ENCODE assay signal across 10 cellular contexts in the genomic region with DNA sequence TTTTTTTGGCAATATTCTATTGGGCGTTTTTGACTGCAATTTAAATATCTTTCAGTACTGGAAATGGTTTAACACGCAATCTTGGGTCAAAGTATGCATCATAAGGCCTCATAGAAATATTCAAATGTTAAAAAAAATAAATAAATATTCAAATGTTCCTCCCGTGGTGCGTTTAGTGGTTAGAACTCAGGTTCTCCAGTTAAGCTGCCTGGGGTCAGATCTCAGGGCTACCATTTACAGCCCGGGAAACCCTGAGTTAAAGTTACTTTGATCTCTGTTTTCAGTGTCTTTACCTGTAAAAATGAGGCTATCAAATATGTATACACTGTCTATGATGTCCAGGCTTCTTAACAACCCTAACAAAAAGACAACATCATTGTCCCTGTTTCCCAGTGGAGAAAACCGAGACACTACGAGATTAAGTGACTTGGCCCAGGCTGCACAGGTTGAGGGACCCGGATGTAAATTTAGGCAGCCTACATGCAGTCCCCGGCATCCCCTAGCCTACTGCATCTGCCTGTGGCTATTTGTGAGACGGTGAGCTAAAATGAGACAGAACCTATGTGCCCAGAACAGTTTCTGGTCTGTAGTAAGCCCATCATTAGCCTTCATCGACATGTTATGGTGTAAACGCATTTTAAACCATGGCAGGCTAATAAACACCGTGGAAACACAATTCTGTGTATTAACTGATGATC. TPM values are rescaled to one million over a fixed set of nuclear protein-coding genes. Genes with fewer than 3 reads are reported as not detected.
DNase-seq lines count a peak whose midpoint lies in the region; ATAC-seq, FAIRE-seq and TF ChIP-seq lines count a peak whose summit lies in the region.
"Had no signal": no experiment of that assay in that cellular context is flagged by ENCODE, and none has a peak within 500 bp of the region (broad histone marks: within the 10 kb centered on the region; RNA-seq: fewer than 3 reads in every experiment).

No MANE protein-coding gene starts in this region.

- H3K36me3 ChIP-seq in heart left ventricle (peaks cover 0 to 36% (median 6%) of the 10 kb centered on the region in 9 donors), ascending aorta (no peaks in the 10 kb centered on the region), kidney epithelial cell (ENCODE audit: control insufficient read depth, insufficient read depth, low read length) (peaks cover 1% of the 10 kb centered on the region)

- H3K4me3 ChIP-seq in heart left ventricle (peak overlapping the region in 10 of 12 donors; percentile 62 to 80 (median 70)), ascending aorta (peak overlapping the region; percentile 86 to 88), kidney epithelial cell (ENCODE audit: low read depth, low read length) (peak overlapping the region; percentile 82)

- ATAC-seq in heart left ventricle (peak in 1 of 4 donors; percentile 1), Right ventricle myocardium inferior (no peak), GM18519 (IDR thresholded peaks at IDR 0.05; ENCODE audit: low FRiP score, unreplicated experiment) (no peak), GM18868 (IDR thresholded peaks at IDR 0.05; ENCODE audit: unreplicated experiment) (no peak)

- H3K9me3 ChIP-seq in heart left ventricle, result no peaks in the 10 kb centered on the region
- H3K9me3 ChIP-seq in ascending aorta, result no peaks in the 10 kb centered on the region

- H3K27ac ChIP-seq in heart left ventricle (peak overlapping the region; percentile 17 to 96 (median 86)), ascending aorta (no peak overlapping the region)

- DNase-seq in heart left ventricle, result peak in 2 of 5 donors; percentile 26 to 27
- no peak for DNase-seq in Right ventricle myocardium inferior (ENCODE audit: missing footprints)
- peak in 1 of 2 donors; percentile 56 for DNase-seq in ascending aorta (ENCODE audit: low spot score in 2 of 2)
- no peak for DNase-seq in kidney epithelial cell (ENCODE audit: low read depth)
- peak; percentile 52 for DNase-seq in urothelium cell line (ENCODE audit: low spot score)
- no peak for DNase-seq in COLO829 (ENCODE audit: low spot score)
- DNase-seq: activated B cell treated with CpG ODN at 0.5 μM for 24 hours, NCI-H1105 had no signal

- peaks cover 0 to 83% (median 27%) of the 10 kb centered on the region in 12 donors for H3K4me1 ChIP-seq in heart left ventricle
- H3K4me1 ChIP-seq in ascending aorta, result peaks cover 0 to 2% of the 10 kb centered on the region in 2 donors

- no peak for TF ChIP-seq CTCF in heart left ventricle (IDR thresholded peaks at IDR 0.05)
- TF ChIP-seq CTCF in ascending aorta (IDR thresholded peaks at IDR 0.05), result no peak
- no peak for TF ChIP-seq CTCF in kidney epithelial cell (IDR thresholded peaks at IDR 0.05; ENCODE audit: insufficient read depth, low read length, poor library complexity, severe bottlenecking)

- no peak for FAIRE-seq in urothelium cell line (lab: Jason Lieb, UNC)

- 53 to 63% (median 61%) methylated on average over 13 of the region's 13 CpGs for WGBS in heart left ventricle, 4 donors

- intact Hi-C loops in heart left ventricle (cut with DNase I) (no loop called here), Right ventricle myocardium inferior (cut with DNase I) (no loop called here), ascending aorta (cut with DNase I) (loop anchor here (5.0 kb wide), 2 partner anchors 205 to 395 kb away; no protein-coding TSS in a partner anchor)

- no peak for TF ChIP-seq POLR2A in heart left ventricle (IDR thresholded peaks at IDR 0.05)

- peaks cover 0 to 22% (median 0%) of the 10 kb centered on the region in 9 donors for H3K27me3 ChIP-seq in heart left ventricle
- H3K27me3 ChIP-seq in ascending aorta, result no peaks in the 10 kb centered on the region
- no peaks in the 10 kb centered on the region for H3K27me3 ChIP-seq in kidney epithelial cell (ENCODE audit: control insufficient read depth, insufficient read depth, low read length)

RNA-seq across cellular contexts. Expression of a gene that starts 1.7 kb away (rescaled TPM):
- 1,000 to 10,000 TPM in 7 of 9 donors, 100 to 1,000 TPM in 2; 649 to 4,692 (median 1,370) TPM for total RNA-seq in heart left ventricle
- 100 to 1,000 TPM; 669 to 913 TPM for polyA plus RNA-seq in heart left ventricle
- total RNA-seq in Right ventricle myocardium inferior, result 1,619 TPM
- 175 TPM for total RNA-seq in ascending aorta
- total RNA-seq in kidney epithelial cell, result 260 and 265 TPM in 2 replicates

RNA-seq across cellular contexts. Expression of a gene that starts 59.8 kb away (rescaled TPM):
- total RNA-seq in heart left ventricle (10 to 100 TPM; 12.1 to 21.7 (median 15.6) TPM), Right ventricle myocardium inferior (16.7 TPM), ascending aorta (12.2 TPM), kidney epithelial cell (23.3 and 29.5 TPM in 2 replicates)
- polyA plus RNA-seq in heart left ventricle, result 10 to 100 TPM; 14.5 to 15.7 TPM

Comparison
In these comparisons a context has a peak if more than half of its experiments do, and no peak if none do; other contexts are left out.
1. H3K27ac ChIP-seq: peak in heart left ventricle (12 of 12); none in ascending aorta (0 of 2).
2. Peak in every context shown above with its lines, with median percentiles within 50 percentile points of each other: H3K4me3 ChIP-seq.